Comparison of ENCODE assay signal across 11 cellular contexts in genomic region chr9:16202913-16203734, GRCh38.
DNase-seq lines count a peak whose midpoint lies in the region; ATAC-seq, FAIRE-seq and TF ChIP-seq lines count a peak whose summit lies in the region.
"Had no signal": no experiment of that assay in that cellular context is flagged by ENCODE, and none has a peak within 500 bp of the region (broad histone marks: within the 10 kb centered on the region; RNA-seq: fewer than 3 reads in every experiment).

No MANE protein-coding gene starts in this region.

- TF ChIP-seq CTCF in epithelial cell of proximal tubule (conservative IDR thresholded peaks at IDR 0.05; ENCODE audit: low read depth, low read length) = no peak
- TF ChIP-seq CTCF in omental fat pad (IDR thresholded peaks at IDR 0.05) = no peak
- TF ChIP-seq CTCF in CD14-positive monocyte (IDR thresholded peaks at IDR 0.05) = no peak

- no peaks in the 10 kb centered on the region for H3K9me3 ChIP-seq in NT2/D1 (ENCODE audit: insufficient read depth, low read length)

- peaks cover 1 to 6% (median 4%) of the 10 kb centered on the region in 3 donors for H3K27me3 Mint-ChIP-seq in CD14-positive monocyte (ENCODE audit: low read depth in 3 of 3)

- peak; percentile 76 for DNase-seq in Caki2 (ENCODE audit: low read depth)
- peak; percentile 54 for DNase-seq in NT2/D1 (ENCODE audit: low read depth, low spot score)
- DNase-seq in epithelial cell of proximal tubule (ENCODE audit: low read depth) = peak; percentile 90
- DNase-seq in omental fat pad (ENCODE audit: low spot score) = no peak
- no peak for DNase-seq in CD14-positive monocyte (ENCODE audit: low spot score)
- no peak for DNase-seq in activated T-cell treated with anti-CD3 and anti-CD28 coated beads, Interleukin-2, amount 50 U/mL, for 1 hour
- no peak for DNase-seq in frontal cortex (ENCODE audit: low spot score in 2 of 2)
- DNase-seq: DMS79 treated with DMSO at 0.1 percent for 48 hours, NCI-H1417 treated with DMSO at 0.1 percent for 48 hours, SIG-M5 had no signal

- FAIRE-seq in frontal cortex (lab: Jason Lieb, UNC) = no peak

- in situ Hi-C loops in Caki2 (cut with HindIII; ENCODE audit: low pct_unique_long_range_greater_than_20kb, low sequenced_read_pairs) = no loop called here

- H3K36me3 Mint-ChIP-seq in CD14-positive monocyte = no peaks in the 10 kb centered on the region

- no peaks in the 10 kb centered on the region for H3K36me3 ChIP-seq in NT2/D1 (ENCODE audit: insufficient read depth, insufficient read length, low read length)

- H3K9me3 Mint-ChIP-seq in CD14-positive monocyte = peaks cover 0 to 16% (median 2%) of the 10 kb centered on the region in 7 donors

- no peak overlapping the region for H3K27ac Mint-ChIP-seq in CD14-positive monocyte

- no peaks in the 10 kb centered on the region for H3K27me3 ChIP-seq in NT2/D1 (ENCODE audit: insufficient read depth, insufficient read length)

- intact Hi-C loops in CD14-positive monocyte (cut with micrococcal nuclease) = no loop called here

- peak; percentile 96 for ATAC-seq in omental fat pad (ENCODE audit: low FRiP score)
- no peak for ATAC-seq in GM18498 (IDR thresholded peaks at IDR 0.05; ENCODE audit: unreplicated experiment)

- H3K4me1 ChIP-seq in NT2/D1 (ENCODE audit: insufficient read depth, insufficient read length) = no peaks in the 10 kb centered on the region

- no peak overlapping the region for H3K9ac ChIP-seq in NT2/D1 (ENCODE audit: insufficient read length, low read depth)

- no peaks in the 10 kb centered on the region for H3K4me1 Mint-ChIP-seq in CD14-positive monocyte

- H3K4me3 Mint-ChIP-seq in CD14-positive monocyte = no peak overlapping the region

- H3K4me3 ChIP-seq in NT2/D1 (ENCODE audit: insufficient read length, low read depth) = no peak overlapping the region
- H3K4me3 ChIP-seq in epithelial cell of proximal tubule (ENCODE audit: low read depth, low read length) = no peak overlapping the region

Comparison
In these comparisons a context has a peak if more than half of its experiments do, and no peak if none do; other contexts are left out.
1. DNase-seq: peak in Caki2 (single experiment), NT2/D1 (single experiment) and epithelial cell of proximal tubule (single experiment); none in omental fat pad (single experiment), CD14-positive monocyte (single experiment), activated T-cell treated with anti-CD3 and anti-CD28 coated beads, Interleukin-2, amount 50 U/mL, for 1 hour (single experiment) and frontal cortex (0 of 2).